Comparison of ENCODE assay signal across 11 cellular contexts in genomic region chr11:46590740-46591606, GRCh38. TPM values are rescaled to one million over a fixed set of nuclear protein-coding genes. Genes with fewer than 3 reads are reported as not detected.
DNase-seq lines count a peak whose midpoint lies in the region; ATAC-seq and TF ChIP-seq lines count a peak whose summit lies in the region.
"Had no signal": no experiment of that assay in that cellular context is flagged by ENCODE, and none has a peak within 500 bp of the region (broad histone marks: within the 10 kb centered on the region; RNA-seq: fewer than 3 reads in every experiment).

No MANE protein-coding gene starts in this region.

- peak overlapping the region; percentile 25 for H3K4me3 ChIP-seq in fibroblast of the aortic adventitia (ENCODE audit: low read depth, low read length)
- H3K4me3 ChIP-seq: right atrium auricular region had no signal

- peaks cover 36% of the 10 kb centered on the region for H3K4me1 Mint-ChIP-seq in activated CD4-positive, alpha-beta T cell treated with anti-CD3 and anti-CD28 coated beads, Interleukin-2, amount 10 ng/mL, durations not matched to agents 24 days and 14 days
- peaks cover 22 to 47% of the 10 kb centered on the region in 2 donors for H3K4me1 Mint-ChIP-seq in stimulated activated naive B cell treated with anti-CD40 and anti-IgM and Interleukin-4, amounts not matched to agents 10 μg/mL and 1 μg/mL and 100 μg/mL, for 72 hours

- H3K36me3 Mint-ChIP-seq in activated CD4-positive, alpha-beta T cell treated with anti-CD3 and anti-CD28 coated beads, Interleukin-2, amount 10 ng/mL, durations not matched to agents 24 days and 14 days (ENCODE audit: low read depth), result peaks cover 16% of the 10 kb centered on the region
- H3K36me3 Mint-ChIP-seq in stimulated activated naive B cell treated with anti-CD40 and anti-IgM and Interleukin-4, amounts not matched to agents 10 μg/mL and 1 μg/mL and 100 μg/mL, for 72 hours, result peaks cover 11 to 20% of the 10 kb centered on the region in 2 donors

- no peak for ATAC-seq in SK-N-SH treated with all-trans-retinoic acid at 6 μM for 48 hours
- ATAC-seq in stimulated activated naive B cell treated with anti-CD40 and anti-IgM and Interleukin-4, amounts not matched to agents 10 μg/mL and 1 μg/mL and 100 μg/mL, for 72 hours (replicated peaks), result no peak

- intact Hi-C loops in activated CD4-positive, alpha-beta T cell treated with anti-CD3 and anti-CD28 coated beads, Interleukin-2, amount 10 ng/mL, durations not matched to agents 24 days and 14 days (cut with micrococcal nuclease), result loop anchor here (5.0 kb wide), 1 partner anchor 34 kb away; no protein-coding TSS in a partner anchor

- H3K4me3 Mint-ChIP-seq in activated CD4-positive, alpha-beta T cell treated with anti-CD3 and anti-CD28 coated beads, Interleukin-2, amount 10 ng/mL, durations not matched to agents 24 days and 14 days, result peak overlapping the region; percentile 55
- H3K4me3 Mint-ChIP-seq in stimulated activated naive B cell treated with anti-CD40 and anti-IgM and Interleukin-4, amounts not matched to agents 10 μg/mL and 1 μg/mL and 100 μg/mL, for 72 hours, result no peak overlapping the region

- TF ChIP-seq CTCF in fibroblast of the aortic adventitia (IDR thresholded peaks at IDR 0.05; ENCODE audit: insufficient read depth, low read length), result no peak

- H3K9me3 Mint-ChIP-seq in activated CD4-positive, alpha-beta T cell treated with anti-CD3 and anti-CD28 coated beads, Interleukin-2, amount 10 ng/mL, durations not matched to agents 24 days and 14 days, result peaks cover 5% of the 10 kb centered on the region
- H3K9me3 Mint-ChIP-seq in stimulated activated naive B cell treated with anti-CD40 and anti-IgM and Interleukin-4, amounts not matched to agents 10 μg/mL and 1 μg/mL and 100 μg/mL, for 72 hours, result no peaks in the 10 kb centered on the region

- DNase-seq in activated CD4-positive, alpha-beta T cell treated with anti-CD3 and anti-CD28 coated beads, Interleukin-2, amount 10 ng/mL, durations not matched to agents 24 days and 14 days, result no peak
- no peak for DNase-seq in activated CD4-positive, alpha-beta T cell treated with anti-CD3 and anti-CD28 coated beads for 1 hour
- DNase-seq in fibroblast of the aortic adventitia (ENCODE audit: low read depth), result no peak
- DNase-seq in stimulated activated naive B cell treated with anti-CD40 and anti-IgM and Interleukin-4, amounts not matched to agents 10 μg/mL and 1 μg/mL and 100 μg/mL, for 72 hours, result no peak
- no peak for DNase-seq in SW480 (ENCODE audit: low spot score)
- no peak for DNase-seq in mucosa of gallbladder (ENCODE audit: low spot score)
- DNase-seq in NCI-H1105 (lab: John Stamatoyannopoulos, UW), result no peak
- DNase-seq: activated naive CD4-positive, alpha-beta T cell; T1000 had no signal

- H3K27me3 Mint-ChIP-seq in activated CD4-positive, alpha-beta T cell treated with anti-CD3 and anti-CD28 coated beads, Interleukin-2, amount 10 ng/mL, durations not matched to agents 24 days and 14 days, result no peaks in the 10 kb centered on the region
- no peaks in the 10 kb centered on the region for H3K27me3 Mint-ChIP-seq in stimulated activated naive B cell treated with anti-CD40 and anti-IgM and Interleukin-4, amounts not matched to agents 10 μg/mL and 1 μg/mL and 100 μg/mL, for 72 hours

- peak overlapping the region; percentile 14 for H3K27ac Mint-ChIP-seq in activated CD4-positive, alpha-beta T cell treated with anti-CD3 and anti-CD28 coated beads, Interleukin-2, amount 10 ng/mL, durations not matched to agents 24 days and 14 days
- peak overlapping the region; percentile 79 for H3K27ac Mint-ChIP-seq in stimulated activated naive B cell treated with anti-CD40 and anti-IgM and Interleukin-4, amounts not matched to agents 10 μg/mL and 1 μg/mL and 100 μg/mL, for 72 hours

TF ChIP-seq in SK-N-SH treated with all-trans-retinoic acid at 6 μM for 48 hours, 23 proteins besides CTCF, POLR2A, EP300 and RAD21:
- TF ChIP-seq ZFP30 (CRISPR knock-in tag; IDR thresholded peaks at IDR 0.05) (no peak), ISL1 (CRISPR knock-in tag; IDR thresholded peaks at IDR 0.05) (0 out of 2 replicates have a peak, but pooled peaks have one; percentile 24)

RNA-seq across cellular contexts. Expression of gene AMBRA1, which starts 2.9 kb away (rescaled TPM):
- 27.7 and 34.9 TPM in 2 replicates for total RNA-seq in activated CD4-positive, alpha-beta T cell treated with anti-CD3 and anti-CD28 coated beads, Interleukin-2, amount 10 ng/mL, durations not matched to agents 24 days and 14 days
- total RNA-seq in fibroblast of the aortic adventitia (ENCODE audit: low replicate concordance), result 18.0 and 46.9 TPM in 2 replicates
- 42.1 TPM for total RNA-seq in mucosa of gallbladder

RNA-seq across cellular contexts. Expression of gene HARBI1, which starts 26.1 kb away (rescaled TPM):
- 4.3 and 4.5 TPM in 2 replicates for total RNA-seq in activated CD4-positive, alpha-beta T cell treated with anti-CD3 and anti-CD28 coated beads, Interleukin-2, amount 10 ng/mL, durations not matched to agents 24 days and 14 days
- total RNA-seq in fibroblast of the aortic adventitia (ENCODE audit: low replicate concordance) (4.3 and 4.5 TPM in 2 replicates), mucosa of gallbladder (4.7 TPM)

RNA-seq across cellular contexts. Expression of gene ATG13, which starts 26.4 kb away (rescaled TPM):
- 55.4 and 55.6 TPM in 2 replicates for total RNA-seq in activated CD4-positive, alpha-beta T cell treated with anti-CD3 and anti-CD28 coated beads, Interleukin-2, amount 10 ng/mL, durations not matched to agents 24 days and 14 days
- total RNA-seq in fibroblast of the aortic adventitia (ENCODE audit: low replicate concordance) (58.8 and 152 TPM in 2 replicates), mucosa of gallbladder (91.0 TPM)
